ENCODE assay signal across 8 cellular contexts in genomic region chr14:106638786-106639452, GRCh38.
A peak's percentile ranks its signal among the peaks of the same experiment; 100 is the strongest.
DNase-seq lines count a peak whose midpoint lies in the region; ATAC-seq and TF ChIP-seq lines count a peak whose summit lies in the region.
"Not testable (repeated sequence)": the region's sequence is repeated elsewhere in the genome, so short reads cannot be mapped to it uniquely, and the experiment has no call there.

No MANE protein-coding gene starts in this region.

- H3K79me2 ChIP-seq in OCI-LY3 (ENCODE audit: low read length): not testable (repeated sequence)

- not testable (repeated sequence) for H3K27me3 Mint-ChIP-seq in CD14-positive monocyte (ENCODE audit: low read depth in 3 of 3); activated CD4-positive, alpha-beta T cell treated with anti-CD3 and anti-CD28 coated beads for 36 hours
- peaks cover 27% of the 10 kb centered on the region for H3K27me3 Mint-ChIP-seq in activated naive CD8-positive, alpha-beta T cell treated with anti-CD3 and anti-CD28 coated beads, Interleukin-2, amount 10 ng/mL, durations not matched to agents 7 days and 5 days
- H3K27me3 Mint-ChIP-seq in stimulated activated memory B cell treated with anti-CD40 and anti-IgM and Interleukin-4, amounts not matched to agents 10 μg/mL and 1 μg/mL and 100 μg/mL, for 72 hours: peaks cover 26% of the 10 kb centered on the region

- peak; percentile 63 for TF ChIP-seq CTCF in CD14-positive monocyte (IDR thresholded peaks at IDR 0.05)
- peak; percentile 57 for TF ChIP-seq CTCF in GM12865 (IDR thresholded peaks at IDR 0.05; ENCODE audit: insufficient read depth, low read depth, low read length, missing control alignments)
- peak; percentile 62 for TF ChIP-seq CTCF in LNCAP (IDR thresholded peaks at IDR 0.05)
- peak; percentile 47 for TF ChIP-seq CTCF in OCI-LY3 (IDR thresholded peaks at IDR 0.05; ENCODE audit: low read depth, low read length)
- TF ChIP-seq CTCF in lower lobe of right lung (IDR thresholded peaks at IDR 0.05): peak; percentile 15

- H3K4me2 ChIP-seq in OCI-LY3 (ENCODE audit: low read length): peak overlapping the region; percentile 54

- not testable (repeated sequence) for H3K4me3 Mint-ChIP-seq in CD14-positive monocyte; activated CD4-positive, alpha-beta T cell treated with anti-CD3 and anti-CD28 coated beads for 36 hours
- peak overlapping the region; percentile 29 for H3K4me3 Mint-ChIP-seq in activated naive CD8-positive, alpha-beta T cell treated with anti-CD3 and anti-CD28 coated beads, Interleukin-2, amount 10 ng/mL, durations not matched to agents 7 days and 5 days
- H3K4me3 Mint-ChIP-seq in stimulated activated memory B cell treated with anti-CD40 and anti-IgM and Interleukin-4, amounts not matched to agents 10 μg/mL and 1 μg/mL and 100 μg/mL, for 72 hours: peak overlapping the region; percentile 68

- H3K4me1 Mint-ChIP-seq in CD14-positive monocyte; activated CD4-positive, alpha-beta T cell treated with anti-CD3 and anti-CD28 coated beads for 36 hours; activated naive CD8-positive, alpha-beta T cell treated with anti-CD3 and anti-CD28 coated beads, Interleukin-2, amount 10 ng/mL, durations not matched to agents 7 days and 5 days; stimulated activated memory B cell treated with anti-CD40 and anti-IgM and Interleukin-4, amounts not matched to agents 10 μg/mL and 1 μg/mL and 100 μg/mL, for 72 hours: not testable (repeated sequence)

- intact Hi-C loops in CD14-positive monocyte (cut with micrococcal nuclease); activated CD4-positive, alpha-beta T cell treated with anti-CD3 and anti-CD28 coated beads for 36 hours (cut with DNase I, micrococcal nuclease); lower lobe of right lung (cut with DNase I): not testable (repeated sequence)

- DNase-seq in CD14-positive monocyte (ENCODE audit: low spot score): not testable (repeated sequence)
- peak; percentile 69 for DNase-seq in GM12865 (ENCODE audit: low read depth)
- peak; percentile 31 for DNase-seq in activated CD4-positive, alpha-beta T cell treated with anti-CD3 and anti-CD28 coated beads for 36 hours
- peak; percentile 72 for DNase-seq in activated naive CD8-positive, alpha-beta T cell treated with anti-CD3 and anti-CD28 coated beads, Interleukin-2, amount 10 ng/mL, durations not matched to agents 7 days and 5 days
- peak; percentile 49 for DNase-seq in lower lobe of right lung

- not testable (repeated sequence) for H3K4me3 ChIP-seq in GM12865 (ENCODE audit: low read depth, low read length); lower lobe of right lung
- H3K4me3 ChIP-seq in OCI-LY3 (ENCODE audit: low read length): peak overlapping the region; percentile 18

- not testable (repeated sequence) for H3K27ac Mint-ChIP-seq in CD14-positive monocyte; activated CD4-positive, alpha-beta T cell treated with anti-CD3 and anti-CD28 coated beads for 36 hours; activated naive CD8-positive, alpha-beta T cell treated with anti-CD3 and anti-CD28 coated beads, Interleukin-2, amount 10 ng/mL, durations not matched to agents 7 days and 5 days; stimulated activated memory B cell treated with anti-CD40 and anti-IgM and Interleukin-4, amounts not matched to agents 10 μg/mL and 1 μg/mL and 100 μg/mL, for 72 hours

- POLR2A ChIA-PET in activated CD4-positive, alpha-beta T cell treated with anti-CD3 and anti-CD28 coated beads for 36 hours (lab: Charles Lee); activated naive CD8-positive, alpha-beta T cell treated with anti-CD3 and anti-CD28 coated beads, Interleukin-2, amount 10 ng/mL, durations not matched to agents 7 days and 5 days (lab: Charles Lee): not testable (repeated sequence)

- H3K36me3 Mint-ChIP-seq in CD14-positive monocyte; activated CD4-positive, alpha-beta T cell treated with anti-CD3 and anti-CD28 coated beads for 36 hours (ENCODE audit: low read depth); activated naive CD8-positive, alpha-beta T cell treated with anti-CD3 and anti-CD28 coated beads, Interleukin-2, amount 10 ng/mL, durations not matched to agents 7 days and 5 days; stimulated activated memory B cell treated with anti-CD40 and anti-IgM and Interleukin-4, amounts not matched to agents 10 μg/mL and 1 μg/mL and 100 μg/mL, for 72 hours: not testable (repeated sequence)

- not testable (repeated sequence) for ATAC-seq in activated CD4-positive, alpha-beta T cell treated with anti-CD3 and anti-CD28 coated beads for 36 hours; activated naive CD8-positive, alpha-beta T cell treated with anti-CD3 and anti-CD28 coated beads, Interleukin-2, amount 10 ng/mL, durations not matched to agents 7 days and 5 days (ENCODE audit: low read depth); lower lobe of right lung; stimulated activated memory B cell treated with anti-CD40 and anti-IgM and Interleukin-4, amounts not matched to agents 10 μg/mL and 1 μg/mL and 100 μg/mL, for 72 hours

- not testable (repeated sequence) for H3K9me3 Mint-ChIP-seq in CD14-positive monocyte; activated CD4-positive, alpha-beta T cell treated with anti-CD3 and anti-CD28 coated beads for 36 hours (ENCODE audit: low read depth); activated naive CD8-positive, alpha-beta T cell treated with anti-CD3 and anti-CD28 coated beads, Interleukin-2, amount 10 ng/mL, durations not matched to agents 7 days and 5 days; stimulated activated memory B cell treated with anti-CD40 and anti-IgM and Interleukin-4, amounts not matched to agents 10 μg/mL and 1 μg/mL and 100 μg/mL, for 72 hours

- peak overlapping the region; percentile 29; the same call in 1 of the 2 replicates for H2AFZ ChIP-seq in OCI-LY3 (ENCODE audit: low read depth, low read length)

- H3K36me3 ChIP-seq in OCI-LY3 (replicated peaks; ENCODE audit: low read depth, low read length); lower lobe of right lung: not testable (repeated sequence)

- not testable (repeated sequence) for H3K9ac ChIP-seq in OCI-LY3 (ENCODE audit: low read length)

- CTCF ChIA-PET in activated CD4-positive, alpha-beta T cell treated with anti-CD3 and anti-CD28 coated beads for 36 hours (lab: Charles Lee): interaction anchor here (0.6 to 2.6 kb wide), 8 partner anchors 9 to 151 kb away, joined by 3 to 14 read pairs (median 4); no protein-coding TSS in a partner anchor

- H3K27me3 ChIP-seq in OCI-LY3 (ENCODE audit: low read depth, low read length); lower lobe of right lung (ENCODE audit: low read depth): not testable (repeated sequence)

- not testable (repeated sequence) for H3K27ac ChIP-seq in OCI-LY3 (ENCODE audit: low read length); lower lobe of right lung

- not testable (repeated sequence) for H3K9me3 ChIP-seq in OCI-LY3 (ENCODE audit: insufficient read depth, low read length); lower lobe of right lung

- H3K4me1 ChIP-seq in OCI-LY3 (ENCODE audit: low read length); lower lobe of right lung: not testable (repeated sequence)

- not testable (repeated sequence) for H4K20me1 ChIP-seq in OCI-LY3 (ENCODE audit: insufficient read depth, low read length)
